8 cellular contexts compared by ENCODE assay signal in the genomic region with DNA sequence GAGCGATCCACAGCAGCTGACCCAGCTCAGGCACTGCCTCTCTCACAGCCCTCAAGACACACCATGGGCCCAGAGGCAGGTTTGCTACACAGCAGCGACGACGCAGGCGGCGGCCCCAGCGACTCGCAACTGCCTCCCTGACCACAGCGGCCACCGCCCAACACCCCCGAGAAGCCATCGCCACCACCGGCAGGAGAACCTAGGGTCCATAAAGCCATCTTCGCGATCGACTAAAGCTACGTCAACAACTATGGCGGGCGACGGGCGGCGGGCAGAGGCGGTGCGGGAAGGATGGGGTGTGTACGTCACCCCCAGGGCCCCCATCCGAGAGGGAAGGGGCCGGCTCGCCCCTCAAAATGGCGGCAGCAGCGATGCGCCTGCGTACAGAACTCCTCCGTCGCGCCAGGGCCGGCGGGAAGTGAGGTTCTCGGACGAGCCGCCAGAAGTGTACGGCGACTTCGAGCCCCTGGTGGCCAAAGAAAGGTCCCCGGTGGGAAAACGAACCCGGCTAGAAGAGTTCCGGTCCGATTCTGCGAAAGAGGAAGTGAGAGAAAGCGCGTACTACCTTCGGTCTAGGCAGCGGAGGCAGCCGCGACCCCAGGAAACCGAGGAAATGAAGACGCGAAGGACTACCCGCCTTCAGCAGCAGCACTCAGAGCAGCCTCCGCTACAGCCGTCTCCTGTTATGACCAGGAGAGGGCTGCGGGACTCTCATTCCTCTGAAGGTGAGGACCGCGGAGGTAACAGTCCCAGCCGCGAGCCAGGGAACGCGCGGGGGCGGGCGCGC. TPM values are rescaled to one million over a fixed set of nuclear protein-coding genes. Genes with fewer than 3 reads are reported as not detected.
DNase-seq lines count a peak whose midpoint lies in the region; ATAC-seq, FAIRE-seq and TF ChIP-seq lines count a peak whose summit lies in the region.

A gene with protein sequence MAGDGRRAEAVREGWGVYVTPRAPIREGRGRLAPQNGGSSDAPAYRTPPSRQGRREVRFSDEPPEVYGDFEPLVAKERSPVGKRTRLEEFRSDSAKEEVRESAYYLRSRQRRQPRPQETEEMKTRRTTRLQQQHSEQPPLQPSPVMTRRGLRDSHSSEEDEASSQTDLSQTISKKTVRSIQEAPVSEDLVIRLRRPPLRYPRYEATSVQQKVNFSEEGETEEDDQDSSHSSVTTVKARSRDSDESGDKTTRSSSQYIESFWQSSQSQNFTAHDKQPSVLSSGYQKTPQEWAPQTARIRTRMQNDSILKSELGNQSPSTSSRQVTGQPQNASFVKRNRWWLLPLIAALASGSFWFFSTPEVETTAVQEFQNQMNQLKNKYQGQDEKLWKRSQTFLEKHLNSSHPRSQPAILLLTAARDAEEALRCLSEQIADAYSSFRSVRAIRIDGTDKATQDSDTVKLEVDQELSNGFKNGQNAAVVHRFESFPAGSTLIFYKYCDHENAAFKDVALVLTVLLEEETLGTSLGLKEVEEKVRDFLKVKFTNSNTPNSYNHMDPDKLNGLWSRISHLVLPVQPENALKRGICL (plus strand): TSS at position 33 of the 787 bp plus-strand sequence. CDS start 218 bp downstream, at position 251.

- peaks cover 28% of the 10 kb centered on the region for H3K79me2 ChIP-seq in smooth muscle cell (ENCODE audit: low read depth)

- WGBS in smooth muscle cell (ENCODE audit: low lambda C conversion rate): 1% methylated on average over 63 of the region's 72 CpGs

- peaks cover 7% of the 10 kb centered on the region for H3K4me1 ChIP-seq in smooth muscle cell (ENCODE audit: low read depth)

- H3K4me3 ChIP-seq in AG09309 (ENCODE audit: control insufficient read depth, low read depth, low read length): peak within 1 kb of the TSS; percentile 69
- peak within 1 kb of the TSS; percentile 91 for H3K4me3 ChIP-seq in WI38 (ENCODE audit: low read depth, low read length)
- peak within 1 kb of the TSS; percentile 53 for H3K4me3 ChIP-seq in bronchial epithelial cell (ENCODE audit: low read depth, low read length)
- H3K4me3 ChIP-seq in smooth muscle cell: peak within 1 kb of the TSS; percentile 83

- H3K9me3 ChIP-seq in smooth muscle cell (replicated peaks; ENCODE audit: low read depth): no peaks in the 10 kb centered on the region

- peak within 1 kb of the TSS; percentile 100 for H3K27ac ChIP-seq in smooth muscle cell (ENCODE audit: low read depth)

- DNase-seq in AG09309 (ENCODE audit: low read depth) (peak; percentile 90), NCI-H2227 treated with DMSO at 0.1 percent for 48 hours (lab: John Stamatoyannopoulos, UW) (peak; percentile 99), bronchial epithelial cell (ENCODE audit: low read depth) (peak; percentile 90), iPS-NIHi11 (ENCODE audit: low spot score) (peak; percentile 91), smooth muscle cell (lab: John Stamatoyannopoulos, UW; ENCODE audit: unreplicated experiment) (peak; percentile 90)

- H2AFZ ChIP-seq in smooth muscle cell (ENCODE audit: low read depth): peak within 1 kb of the TSS; percentile 82

- peak within 1 kb of the TSS; percentile 99 for H3K9ac ChIP-seq in smooth muscle cell (ENCODE audit: low read depth)

- ATAC-seq in GM18909 (IDR thresholded peaks at IDR 0.05; ENCODE audit: poor library complexity, unreplicated experiment) (peak; percentile 74), HG03175 (IDR thresholded peaks at IDR 0.05; ENCODE audit: unreplicated experiment) (peak; percentile 76)

- peak within 1 kb of the TSS; percentile 92 for H3K4me2 ChIP-seq in smooth muscle cell

- TF ChIP-seq CTCF in AG09309 (IDR thresholded peaks at IDR 0.05; ENCODE audit: control insufficient read depth, insufficient read depth, low read depth, low read length, missing control alignments) (peak; percentile 40), WI38 (IDR thresholded peaks at IDR 0.05; ENCODE audit: low read depth, low read length) (no peak), bronchial epithelial cell (IDR thresholded peaks at IDR 0.05; ENCODE audit: insufficient read depth, low read length, severe bottlenecking) (peak; percentile 32), smooth muscle cell (IDR thresholded peaks at IDR 0.05; ENCODE audit: borderline replicate concordance, insufficient read depth, poor library complexity, severe bottlenecking) (peak; percentile 27)

- peaks cover 9% of the 10 kb centered on the region for H3F3A ChIP-seq in smooth muscle cell (ENCODE audit: low read depth)

- peaks cover 3% of the 10 kb centered on the region for H4K20me1 ChIP-seq in smooth muscle cell (ENCODE audit: low read depth)

- no peak for FAIRE-seq in bronchial epithelial cell (lab: Jason Lieb, UNC)

- H3K36me3 ChIP-seq in bronchial epithelial cell (ENCODE audit: control insufficient read depth, insufficient read depth, low read length) (peaks cover 3% of the 10 kb centered on the region), smooth muscle cell (ENCODE audit: low read depth) (peaks cover 10% of the 10 kb centered on the region)

- H3K27me3 ChIP-seq in bronchial epithelial cell (ENCODE audit: control insufficient read depth, insufficient read depth, low read length) (no peaks in the 10 kb centered on the region), smooth muscle cell (ENCODE audit: low read depth) (no peaks in the 10 kb centered on the region)

RNA-seq across cellular contexts. Expression of the gene that starts here (rescaled TPM):
- total RNA-seq in bronchial epithelial cell (16.1 and 26.4 TPM in 2 replicates), smooth muscle cell (36.5 and 46.2 TPM in 2 replicates)
- polyA plus RNA-seq in smooth muscle cell: 24.0 and 25.8 TPM in 2 replicates

Comparison
In these comparisons a context has a peak if more than half of its experiments do, and no peak if none do; other contexts are left out.
1. Peak in every context shown above with its lines: DNase-seq, ATAC-seq, H3K4me3 ChIP-seq and H3K27ac ChIP-seq.